23 cellular contexts compared by ENCODE assay signal in genomic region chrX:107204063-107204605, GRCh38. TPM values are rescaled to one million over a fixed set of nuclear protein-coding genes. Genes with fewer than 3 reads are reported as not detected.
DNase-seq lines count a peak whose midpoint lies in the region; ATAC-seq and TF ChIP-seq lines count a peak whose summit lies in the region.
"Had no signal": no experiment of that assay in that cellular context is flagged by ENCODE, and none has a peak within 500 bp of the region (broad histone marks: within the 10 kb centered on the region; RNA-seq: fewer than 3 reads in every experiment).

No MANE protein-coding gene starts in this region.

- ATAC-seq in body of pancreas = no peak
- no peak for ATAC-seq in GM21529 (IDR thresholded peaks at IDR 0.05; ENCODE audit: unreplicated experiment)
- ATAC-seq in HG02588 (IDR thresholded peaks at IDR 0.05; ENCODE audit: unreplicated experiment) = no peak
- ATAC-seq: heart right ventricle; naive thymus-derived CD8-positive, alpha-beta T cell; Panc1; SK-N-SH treated with all-trans-retinoic acid at 6 μM for 48 hours had no signal

- peaks cover 5% of the 10 kb centered on the region for H3K27me3 Mint-ChIP-seq in nephron progenitor cell (ENCODE audit: low read depth, poor library complexity)

- TF ChIP-seq CTCF in body of pancreas (IDR thresholded peaks at IDR 0.05) (no peak), nephron progenitor cell (IDR thresholded peaks at IDR 0.05) (no peak)

- no peaks in the 10 kb centered on the region for H3K36me3 Mint-ChIP-seq in nephron progenitor cell (ENCODE audit: low read depth)
- H3K36me3 Mint-ChIP-seq: naive thymus-derived CD8-positive, alpha-beta T cell had no signal

- 21 to 42% methylated on average over 5 to 6 of the region's 6 CpGs for whole genome bisulfite sequencing in body of pancreas, 2 donors

- peak overlapping the region in 2 of 4 donors; percentile 30 to 52 for H3K27ac ChIP-seq in body of pancreas
- H3K27ac ChIP-seq: heart right ventricle, skin epidermis, uterus had no signal

- H3K36me3 ChIP-seq in body of pancreas (replicated peaks in 1 of 2; ENCODE audit: insufficient read depth in 1 of 2, low read depth in 2 of 2) = no peaks in the 10 kb centered on the region
- H3K36me3 ChIP-seq: heart right ventricle, uterus had no signal

- H3K4me1 ChIP-seq in body of pancreas = no peaks in the 10 kb centered on the region
- H3K4me1 ChIP-seq: uterus had no signal

- H3K4me3 ChIP-seq in body of pancreas = no peak overlapping the region
- H3K4me3 ChIP-seq: heart right ventricle, skin epidermis, uterus had no signal

- H3K27ac Mint-ChIP-seq in nephron progenitor cell = no peak overlapping the region
- H3K27ac Mint-ChIP-seq: naive thymus-derived CD8-positive, alpha-beta T cell had no signal

- peak in 1 of 3 donors; percentile 15 for TF ChIP-seq POLR2A in body of pancreas (IDR thresholded peaks at IDR 0.05)

- peaks cover 5% of the 10 kb centered on the region for H3K4me1 Mint-ChIP-seq in nephron progenitor cell

- peaks cover 34% of the 10 kb centered on the region for H3K9me3 Mint-ChIP-seq in nephron progenitor cell
- H3K9me3 Mint-ChIP-seq: naive thymus-derived CD8-positive, alpha-beta T cell had no signal

- H3K4me3 Mint-ChIP-seq in nephron progenitor cell = no peak overlapping the region

- intact Hi-C loops in body of pancreas (cut with DNase I) = no loop called here

- DNase-seq in DMS53 treated with DMSO at 0.1 percent for 48 hours (lab: John Stamatoyannopoulos, UW; ENCODE audit: unreplicated experiment) = peak; percentile 36
- DNase-seq in NCI-H524 (lab: John Stamatoyannopoulos, UW) = peak; percentile 23 to 71
- DNase-seq in body of pancreas = peak; percentile 54 to 76 (median 70)
- DNase-seq in nephron progenitor cell = peak; percentile 3
- no peak for DNase-seq in SHP77 treated with DMSO at 0.1 percent for 48 hours (lab: John Stamatoyannopoulos, UW)
- DNase-seq: activated CD4-positive, alpha-beta T cell treated with anti-CD3 and anti-CD28 coated beads for 48 hours; activated gamma-delta T cell treated with Interleukin-2 at 50 U/mL for 16 hours; aorta; COR-L47; heart right ventricle; mammary epithelial cell; naive thymus-derived CD8-positive, alpha-beta T cell; NCI-H187 treated with DMSO at 0.1 percent for 48 hours; NCI-H510A treated with DMSO at 0.1 percent for 48 hours; stimulated activated CD4-positive, alpha-beta T cell treated with anti-CD3 and anti-CD28 coated beads, Interleukin-4, amount 100 ng/mL, for 24 hours; uterus had no signal

- H3K9me3 ChIP-seq in body of pancreas = no peaks in the 10 kb centered on the region
- H3K9me3 ChIP-seq: uterus had no signal

- no peaks in the 10 kb centered on the region for H3K27me3 ChIP-seq in body of pancreas
- H3K27me3 ChIP-seq: uterus had no signal

RNA-seq across cellular contexts. Expression of gene NUP62CL, which starts 2.1 kb away (rescaled TPM):
- 1 to 10 TPM; 3.3 to 9.3 TPM for total RNA-seq in body of pancreas
- total RNA-seq: M059J had no signal

RNA-seq across cellular contexts. Expression of gene DNAAF6, which starts 2.3 kb away (rescaled TPM):
- total RNA-seq in body of pancreas = not detected
- total RNA-seq: aorta; heart right ventricle; mammary epithelial cell; naive thymus-derived CD8-positive, alpha-beta T cell; posterior vena cava had no signal
